ENCODE assay signal across 18 cellular contexts in genomic region chr12:56082382-56082781, GRCh38.
DNase-seq lines count a peak whose midpoint lies in the region; TF ChIP-seq lines count a peak whose summit lies in the region.
"Had no signal": no experiment of that assay in that cellular context is flagged by ENCODE, and none has a peak within 500 bp of the region (broad histone marks: within the 10 kb centered on the region; RNA-seq: fewer than 3 reads in every experiment).

No MANE protein-coding gene starts in this region.

- peak overlapping the region; percentile 96 for H3K27ac ChIP-seq in duodenal mucosa (ENCODE audit: low read depth, low read length)
- H3K27ac ChIP-seq in substantia nigra (ENCODE audit: low read depth, low read length, poor library complexity, severe bottlenecking) = peak overlapping the region; percentile 99
- H3K27ac ChIP-seq: WERI-Rb-1 had no signal

- H3K4me1 ChIP-seq in duodenal mucosa (ENCODE audit: control insufficient read depth in 1 of 2, insufficient read depth in 2 of 2, low read length in 2 of 2) (peaks cover 34 to 59% of the 10 kb centered on the region in 2 donors), mucosa of stomach (ENCODE audit: control insufficient read depth, insufficient read depth, low read length) (peaks cover 43% of the 10 kb centered on the region)

- H3K9ac ChIP-seq in duodenal mucosa (ENCODE audit: low read depth in 1 of 2, low read length in 2 of 2) (peak overlapping the region; percentile 63 to 96), mucosa of stomach (ENCODE audit: low read length) (peak overlapping the region; percentile 54)

- peaks cover 13 to 33% of the 10 kb centered on the region in 2 donors for H3K36me3 ChIP-seq in duodenal mucosa (ENCODE audit: control insufficient read depth in 1 of 2, insufficient read depth in 2 of 2, low read length in 2 of 2)
- H3K36me3 ChIP-seq in mucosa of stomach (ENCODE audit: control insufficient read depth, insufficient read depth, low read length) = peaks cover 18% of the 10 kb centered on the region
- H3K36me3 ChIP-seq: upper lobe of right lung, WERI-Rb-1 had no signal

- DNase-seq in HEK293T (ENCODE audit: extremely low spot score) = peak; percentile 3
- peak in 8 of 49 donors; percentile 3 to 68 (median 41) for DNase-seq in substantia nigra (lab: John Stamatoyannopoulos, UW)
- no peak for DNase-seq in NCI-H1417 treated with DMSO at 0.1 percent for 48 hours (lab: John Stamatoyannopoulos, UW)
- DNase-seq in NCI-H446 (lab: John Stamatoyannopoulos, UW) = no peak
- DNase-seq in HUDEP-2 (lab: John Stamatoyannopoulos, UW; ENCODE audit: unreplicated experiment in 76 of 76) = no peak
- no peak for DNase-seq in OCI-M2 (lab: John Stamatoyannopoulos, UW; ENCODE audit: unreplicated experiment)
- DNase-seq: activated CD8-positive, alpha-beta T cell treated with anti-CD3 and anti-CD28 coated beads for 36 hours; activated T-cell treated with anti-CD3 and anti-CD28 coated beads, Interleukin-2, amount 50 U/mL, for 24 hours; dermis blood vessel endothelial cell; glutamatergic neuron; immature natural killer cell; NCI-H2081; NCI-H524; Right ventricle myocardium superior; upper lobe of right lung; WERI-Rb-1 had no signal

- H3K9me3 ChIP-seq in duodenal mucosa (ENCODE audit: control insufficient read depth in 1 of 2, low read length in 2 of 2) (no peaks in the 10 kb centered on the region), mucosa of stomach (ENCODE audit: control insufficient read depth, low read length) (no peaks in the 10 kb centered on the region)
- H3K9me3 ChIP-seq: upper lobe of right lung had no signal

- POLR2A ChIA-PET in HEK293T (lab: Yijun Ruan, JAX) = interaction anchor here (0.6 to 7.3 kb wide), 3 partner anchors 20 to 76 kb away, joined by 3 to 65 read pairs (median 9); partner anchors contain the start of genes MYL6, PA2G4 and ZC3H10

- CTCF ChIA-PET in HEK293T (lab: Yijun Ruan, JAX) = interaction anchor here (1.1 kb wide), 1 partner anchor 9 kb away, joined by 3 read pairs; no protein-coding TSS in a partner anchor

- H3K4me3 ChIP-seq in duodenal mucosa (ENCODE audit: low read depth in 1 of 2, low read length in 2 of 2) = peak overlapping the region; percentile 64 to 83
- H3K4me3 ChIP-seq in mucosa of stomach (ENCODE audit: low read length) = peak overlapping the region; percentile 21

- no peaks in the 10 kb centered on the region for H3K27me3 ChIP-seq in duodenal mucosa (ENCODE audit: control insufficient read depth in 1 of 2, insufficient read depth in 2 of 2, low read length in 2 of 2)
- H3K27me3 ChIP-seq in mucosa of stomach (ENCODE audit: control insufficient read depth, insufficient read depth, low read length) = peaks cover 4% of the 10 kb centered on the region

TF ChIP-seq in HEK293T, 16 proteins besides CTCF, POLR2A, EP300 and RAD21:
- TF ChIP-seq L3MBTL2 (conservative IDR thresholded peaks at IDR 0.05) (no peak), ARNT (IDR thresholded peaks at IDR 0.05) (no peak), ZNF384 (IDR thresholded peaks at IDR 0.05) (no peak), FOXA1 (IDR thresholded peaks at IDR 0.05) (no peak), CTBP1 (IDR thresholded peaks at IDR 0.05; ENCODE audit: borderline replicate concordance) (no peak), SUZ12 (IDR thresholded peaks at IDR 0.05) (no peak), SP1 (IDR thresholded peaks at IDR 0.05) (no peak), FOXK2 (IDR thresholded peaks at IDR 0.05) (no peak), FOXM1 (IDR thresholded peaks at IDR 0.05; ENCODE audit: borderline replicate concordance) (no peak), ELF4 (IDR thresholded peaks at IDR 0.05) (no peak), PKNOX1 (IDR thresholded peaks at IDR 0.05) (no peak), LEF1 (IDR thresholded peaks at IDR 0.05; ENCODE audit: borderline replicate concordance) (no peak), NFRKB (IDR thresholded peaks at IDR 0.05) (no peak), HDGF (IDR thresholded peaks at IDR 0.05; ENCODE audit: borderline replicate concordance) (no peak)
TF ChIP-seq in HEK293T: peak in this region for 0.
